32 cellular contexts compared by ENCODE assay signal in the genomic region with DNA sequence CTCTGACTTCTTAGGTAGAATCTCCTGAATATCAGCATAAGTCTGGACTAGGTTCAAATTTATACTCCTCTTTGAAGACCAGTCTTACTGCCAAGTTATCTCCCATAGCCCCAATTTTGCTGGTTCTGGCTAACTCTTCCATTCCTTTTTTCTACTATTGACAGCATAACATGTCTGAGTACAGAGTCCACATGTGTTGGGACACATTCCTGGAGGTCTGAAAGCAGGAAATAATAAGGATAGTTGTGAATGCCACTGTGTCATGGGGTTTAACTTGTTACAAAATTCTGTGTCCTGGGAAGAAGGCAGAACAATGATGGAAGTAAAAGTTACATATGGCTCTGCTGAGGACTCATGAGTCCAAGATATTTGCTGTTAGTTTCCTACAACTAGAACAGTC.
"Had no signal": no experiment of that assay in that cellular context is flagged by ENCODE, and none has a peak within 500 bp of the region (broad histone marks: within the 10 kb centered on the region; RNA-seq: fewer than 3 reads in every experiment).

No MANE protein-coding gene starts in this region.

- H3K27ac ChIP-seq: adrenal gland, body of pancreas, esophagus muscularis mucosa had no signal

- H3K4me3 ChIP-seq: adrenal gland, body of pancreas, esophagus muscularis mucosa had no signal

- H3K4me1 ChIP-seq: adrenal gland, body of pancreas, esophagus muscularis mucosa had no signal

- DNase-seq: activated CD4-positive, alpha-beta memory T cell treated with anti-CD3 and anti-CD28 coated beads for 36 hours; activated CD4-positive, alpha-beta T cell treated with anti-CD3 and anti-CD28 coated beads for 36 hours; activated CD4-positive, alpha-beta T cell treated with anti-CD3 and anti-CD28 coated beads, Interleukin-2, amount 10 ng/mL, durations not matched to agents 24 days and 14 days; activated CD4-positive, CD25-positive, alpha-beta regulatory T cell; activated CD4-positive, CD25-positive, alpha-beta regulatory T cell treated with anti-CD3 and anti-CD28 coated beads, Interleukin-2, amount 50 U/mL, for 72 hours; activated CD8-positive, alpha-beta memory T cell treated with anti-CD3 and anti-CD28 coated beads, Interleukin-2, amount 10 ng/mL, durations not matched to agents 7 days and 5 days; activated CD8-positive, alpha-beta memory T cell treated with anti-CD3 and anti-CD28 coated beads, Interleukin-2, amount 50 U/mL, for 4 hours; activated CD8-positive, alpha-beta T cell treated with anti-CD3 and anti-CD28 coated beads, Interleukin-2, amount 10 ng/mL, durations not matched to agents 7 days and 5 days; activated effector memory CD4-positive, alpha-beta T cell treated with anti-CD3 and anti-CD28 coated beads, Interleukin-2, amount 50 U/mL, for 16 hours; activated naive CD4-positive, alpha-beta T cell treated with anti-CD3 and anti-CD28 coated beads for 36 hours; activated naive CD8-positive, alpha-beta T cell treated with anti-CD3 and anti-CD28 coated beads for 36 hours; activated naive CD8-positive, alpha-beta T cell treated with anti-CD3 and anti-CD28 coated beads, Interleukin-2, amount 50 U/mL, for 24 hours; activated T-cell treated with anti-CD3 and anti-CD28 coated beads, Interleukin-2, amount 50 U/mL, for 1 hour; activated T-cell treated with anti-CD3 and anti-CD28 coated beads, Interleukin-2, amount 50 U/mL, for 48 hours; adrenal gland; amygdala; aorta; body of pancreas; caudate nucleus; cortex of kidney; dermis blood vessel endothelial cell; effector CD4-positive, alpha-beta T cell; effector memory CD8-positive, alpha-beta T cell; erythroblast; foreskin fibroblast; head of caudate nucleus; T-helper 1 cell; T-helper 17 cell; T1000 had no signal

- FAIRE-seq: colon, frontal cortex had no signal

- H3K9me3 ChIP-seq: adrenal gland, body of pancreas, esophagus muscularis mucosa had no signal

- ATAC-seq: activated CD4-positive, alpha-beta T cell treated with anti-CD3 and anti-CD28 coated beads for 36 hours; activated CD8-positive, alpha-beta memory T cell treated with anti-CD3 and anti-CD28 coated beads, Interleukin-2, amount 10 ng/mL, durations not matched to agents 7 days and 5 days; activated CD8-positive, alpha-beta T cell treated with anti-CD3 and anti-CD28 coated beads, Interleukin-2, amount 10 ng/mL, durations not matched to agents 7 days and 5 days; activated naive CD8-positive, alpha-beta T cell treated with anti-CD3 and anti-CD28 coated beads, Interleukin-2, amount 50 U/mL, for 24 hours; body of pancreas; effector memory CD8-positive, alpha-beta T cell; T-helper 17 cell had no signal

- H3K36me3 ChIP-seq: adrenal gland, esophagus muscularis mucosa had no signal

- H3K27me3 ChIP-seq: adrenal gland, body of pancreas, esophagus muscularis mucosa had no signal
